Comparison of ENCODE assay signal across 1 cellular context in the genomic region with DNA sequence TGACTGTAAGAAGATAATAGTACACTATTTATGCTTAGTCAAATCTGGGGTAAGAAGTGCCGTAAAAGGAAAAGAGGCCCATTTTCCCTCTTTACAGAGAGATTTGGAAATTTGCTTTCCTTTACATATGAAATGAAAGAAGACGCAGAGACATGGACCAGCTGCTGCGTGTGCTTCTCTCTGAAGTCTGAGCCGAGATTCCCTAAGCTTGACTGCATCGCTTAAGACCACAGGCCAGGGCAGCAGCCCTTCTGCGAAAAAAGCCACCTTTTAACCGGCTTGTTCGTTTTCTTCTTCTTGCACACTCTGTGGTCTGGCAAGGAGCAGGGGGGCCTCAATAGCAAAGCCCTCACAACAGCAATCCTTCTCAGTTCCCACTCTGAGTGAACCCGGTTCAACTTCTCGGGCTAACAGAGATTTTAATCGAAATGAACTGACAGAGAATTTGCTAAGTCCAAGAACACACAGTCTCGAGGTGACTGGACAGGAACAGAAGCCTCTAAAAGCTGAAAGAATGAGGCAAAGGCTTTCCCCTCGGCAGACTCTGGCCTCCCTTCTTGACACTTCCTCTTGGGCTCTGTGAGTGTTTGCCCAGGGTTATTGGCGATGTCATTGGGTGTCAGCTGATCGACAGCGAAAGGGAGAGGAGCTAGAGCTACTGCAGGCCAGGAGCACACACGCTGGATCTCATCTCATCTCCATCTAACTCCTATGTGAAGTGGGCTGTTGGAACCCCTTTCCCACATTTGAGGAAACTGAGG.
TF ChIP-seq lines count a peak whose summit lies in the region.

No MANE protein-coding gene starts in this region.

TF ChIP-seq in SK-N-SH treated with all-trans-retinoic acid at 6 μM for 48 hours, 23 proteins besides CTCF, POLR2A, EP300 and RAD21 (continued from another document):
- TF ChIP-seq ZNF8 (CRISPR knock-in tag; IDR thresholded peaks at IDR 0.05): no peak
